Comparison of ENCODE assay signal across 34 cellular contexts in the genomic region with DNA sequence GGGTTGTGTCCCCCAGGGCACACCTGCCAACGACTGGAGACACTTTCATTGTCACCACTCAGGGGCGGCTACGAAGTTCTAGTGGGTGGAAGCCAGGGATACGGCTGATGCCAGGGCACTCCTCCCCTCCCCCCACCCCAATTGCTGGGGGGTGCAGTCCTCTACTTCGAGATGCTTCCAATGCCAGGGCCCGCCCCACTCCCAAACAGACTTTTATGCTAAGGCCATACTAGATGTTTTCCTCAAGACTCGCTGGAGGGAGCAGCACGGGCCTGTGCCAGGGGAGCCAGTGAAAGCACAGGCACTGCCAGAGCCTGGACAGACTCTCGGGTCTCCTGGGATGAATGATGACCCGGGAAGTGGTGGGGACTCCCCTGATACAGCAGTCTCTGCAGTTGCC.
"Had no signal": no experiment of that assay in that cellular context is flagged by ENCODE, and none has a peak within 500 bp of the region (broad histone marks: within the 10 kb centered on the region; RNA-seq: fewer than 3 reads in every experiment).

No MANE protein-coding gene starts in this region.

- H3K4me3 ChIP-seq: MG63 had no signal

- H3K27ac ChIP-seq: KMS-11 had no signal

- H3K36me3 ChIP-seq: MG63 had no signal

- DNase-seq: Karpas-422, Kasumi-1, MG63, MM.1S, MV-4-11, NCI-H1048, NCI-H1092, NCI-H1092 treated with DMSO at 0.1 percent for 48 hours, NCI-H1105, NCI-H1105 treated with DMSO at 0.1 percent for 48 hours, NCI-H1417, NCI-H1417 treated with DMSO at 0.1 percent for 48 hours, NCI-H1436, NCI-H1436 treated with DMSO at 0.1 percent for 48 hours, NCI-H146, NCI-H1694, NCI-H1694 treated with DMSO at 0.1 percent for 48 hours, NCI-H187, NCI-H187 treated with DMSO at 0.1 percent for 48 hours, NCI-H1930, NCI-H2029, NCI-H2029 treated with DMSO at 0.1 percent for 48 hours, NCI-H2081, NCI-H2081 treated with DMSO at 0.1 percent for 48 hours, NCI-H2107, NCI-H2171, NCI-H2171 treated with DMSO at 0.1 percent for 48 hours, NCI-H2227 treated with DMSO at 0.1 percent for 48 hours, NCI-H226, NCI-H345, NCI-H446, NCI-H446 treated with DMSO at 0.1 percent for 48 hours, NCI-H510A had no signal

- H3K4me2 ChIP-seq: KMS-11 had no signal

- H3K9ac ChIP-seq: KMS-11 had no signal

- H3K9me3 ChIP-seq: MG63 had no signal
